In the genomic region with DNA sequence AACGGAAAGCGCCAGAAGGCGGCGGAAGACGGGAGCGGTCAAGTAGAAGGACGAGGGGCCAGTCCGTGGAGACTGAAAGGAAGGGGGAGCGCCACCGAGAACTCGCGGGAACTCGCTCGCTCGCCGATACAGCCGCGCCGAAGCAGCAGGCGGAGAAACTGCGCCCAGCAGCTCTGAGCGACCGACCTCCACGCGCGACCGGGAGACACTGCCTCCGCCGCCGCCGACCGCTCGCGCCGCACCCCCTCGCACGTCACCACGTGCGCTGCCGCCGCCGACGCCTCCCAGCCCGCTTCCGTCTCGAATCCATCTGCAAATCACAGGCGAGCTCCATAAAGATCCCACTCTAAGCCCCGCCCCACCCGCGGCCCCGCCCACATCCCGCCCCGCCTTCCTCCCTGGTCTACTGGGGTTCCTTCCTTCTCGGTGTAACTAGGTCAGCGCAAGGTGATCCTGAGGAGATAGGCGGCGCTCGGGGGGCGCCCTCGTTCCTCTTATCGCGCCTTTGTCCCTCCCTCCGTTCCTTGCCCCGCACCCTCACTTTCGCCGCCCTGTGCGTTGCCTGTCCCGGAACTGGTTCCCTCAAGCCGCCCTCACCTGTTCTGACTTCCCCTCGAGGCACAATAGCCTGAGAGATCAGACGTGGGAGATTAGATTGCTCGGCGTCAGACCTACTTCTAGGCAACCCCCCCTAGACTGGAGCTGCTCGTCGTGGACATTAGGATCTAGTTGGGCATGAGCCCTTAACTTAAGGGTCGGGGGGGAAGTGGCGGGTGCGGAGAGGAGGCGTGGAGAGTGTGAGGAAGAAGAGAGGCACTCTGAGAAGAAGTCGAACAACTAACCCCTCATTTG, we compare ENCODE assay signal across 1 cellular context.
TF ChIP-seq lines count a peak whose summit lies in the region.

A gene (minus strand): TSS at position 210 of the 852 bp plus-strand sequence. CDS start 7,750 bp downstream, outside the sequence.

TF ChIP-seq in HepG2, 621 proteins besides CTCF, POLR2A, EP300 and RAD21 (continued from another document and continues in another):
- TF ChIP-seq, protein P1, sequence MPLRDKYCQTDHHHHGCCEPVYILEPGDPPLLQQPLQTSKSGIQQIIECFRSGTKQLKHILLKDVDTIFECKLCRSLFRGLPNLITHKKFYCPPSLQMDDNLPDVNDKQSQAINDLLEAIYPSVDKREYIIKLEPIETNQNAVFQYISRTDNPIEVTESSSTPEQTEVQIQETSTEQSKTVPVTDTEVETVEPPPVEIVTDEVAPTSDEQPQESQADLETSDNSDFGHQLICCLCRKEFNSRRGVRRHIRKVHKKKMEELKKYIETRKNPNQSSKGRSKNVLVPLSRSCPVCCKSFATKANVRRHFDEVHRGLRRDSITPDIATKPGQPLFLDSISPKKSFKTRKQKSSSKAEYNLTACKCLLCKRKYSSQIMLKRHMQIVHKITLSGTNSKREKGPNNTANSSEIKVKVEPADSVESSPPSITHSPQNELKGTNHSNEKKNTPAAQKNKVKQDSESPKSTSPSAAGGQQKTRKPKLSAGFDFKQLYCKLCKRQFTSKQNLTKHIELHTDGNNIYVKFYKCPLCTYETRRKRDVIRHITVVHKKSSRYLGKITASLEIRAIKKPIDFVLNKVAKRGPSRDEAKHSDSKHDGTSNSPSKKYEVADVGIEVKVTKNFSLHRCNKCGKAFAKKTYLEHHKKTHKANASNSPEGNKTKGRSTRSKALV (CRISPR knock-in tag; IDR thresholded peaks at IDR 0.05), result peak; percentile 50; the same call in 1 of the 2 replicates
- TF ChIP-seq NR1H2 (CRISPR knock-in tag; IDR thresholded peaks at IDR 0.05; ENCODE audit: borderline replicate concordance, low read depth) (no peak), WIZ (CRISPR knock-in tag; IDR thresholded peaks at IDR 0.05) (no peak), ZMYM4 (CRISPR knock-in tag; IDR thresholded peaks at IDR 0.05) (peak; percentile 78), SIN3A (IDR thresholded peaks at IDR 0.05; ENCODE audit: borderline replicate concordance, low read depth, low read length) (peak; percentile 71; the same call in 1 of the 2 replicates), ZNF614 (CRISPR knock-in tag; IDR thresholded peaks at IDR 0.05; ENCODE audit: borderline replicate concordance) (peak; percentile 27; the same call in 1 of the 2 replicates), ZNF431 (CRISPR knock-in tag; IDR thresholded peaks at IDR 0.05; ENCODE audit: borderline replicate concordance, low read depth) (0 out of 2 replicates have a peak, but pooled peaks have one; percentile 69), ZNF30 (CRISPR knock-in tag; IDR thresholded peaks at IDR 0.05) (0 out of 2 replicates have a peak, but pooled peaks have one; percentile 21), TARDBP (CRISPR knock-in tag; IDR thresholded peaks at IDR 0.05) (peak; percentile 49; the same call in 1 of the 2 replicates), ZBTB42 (CRISPR knock-in tag; IDR thresholded peaks at IDR 0.05) (peak; percentile 57; the same call in 1 of the 2 replicates), ZNF766 (CRISPR knock-in tag; IDR thresholded peaks at IDR 0.05; ENCODE audit: borderline replicate concordance) (peak; percentile 58; the same call in 1 of the 2 replicates), SMYD3 (CRISPR knock-in tag; IDR thresholded peaks at IDR 0.05) (peak; percentile 82), ZNF674 (CRISPR knock-in tag; IDR thresholded peaks at IDR 0.05; ENCODE audit: low read depth) (0 out of 2 replicates have a peak, but pooled peaks have one; percentile 74), SMARCC2 (IDR thresholded peaks at IDR 0.05) (no peak), GLI4 (CRISPR knock-in tag; IDR thresholded peaks at IDR 0.05; ENCODE audit: borderline replicate concordance) (peak; percentile 30; the same call in 1 of the 2 replicates), EEA1 (CRISPR knock-in tag; IDR thresholded peaks at IDR 0.05; ENCODE audit: borderline replicate concordance) (no peak)
- TF ChIP-seq, protein P2, sequence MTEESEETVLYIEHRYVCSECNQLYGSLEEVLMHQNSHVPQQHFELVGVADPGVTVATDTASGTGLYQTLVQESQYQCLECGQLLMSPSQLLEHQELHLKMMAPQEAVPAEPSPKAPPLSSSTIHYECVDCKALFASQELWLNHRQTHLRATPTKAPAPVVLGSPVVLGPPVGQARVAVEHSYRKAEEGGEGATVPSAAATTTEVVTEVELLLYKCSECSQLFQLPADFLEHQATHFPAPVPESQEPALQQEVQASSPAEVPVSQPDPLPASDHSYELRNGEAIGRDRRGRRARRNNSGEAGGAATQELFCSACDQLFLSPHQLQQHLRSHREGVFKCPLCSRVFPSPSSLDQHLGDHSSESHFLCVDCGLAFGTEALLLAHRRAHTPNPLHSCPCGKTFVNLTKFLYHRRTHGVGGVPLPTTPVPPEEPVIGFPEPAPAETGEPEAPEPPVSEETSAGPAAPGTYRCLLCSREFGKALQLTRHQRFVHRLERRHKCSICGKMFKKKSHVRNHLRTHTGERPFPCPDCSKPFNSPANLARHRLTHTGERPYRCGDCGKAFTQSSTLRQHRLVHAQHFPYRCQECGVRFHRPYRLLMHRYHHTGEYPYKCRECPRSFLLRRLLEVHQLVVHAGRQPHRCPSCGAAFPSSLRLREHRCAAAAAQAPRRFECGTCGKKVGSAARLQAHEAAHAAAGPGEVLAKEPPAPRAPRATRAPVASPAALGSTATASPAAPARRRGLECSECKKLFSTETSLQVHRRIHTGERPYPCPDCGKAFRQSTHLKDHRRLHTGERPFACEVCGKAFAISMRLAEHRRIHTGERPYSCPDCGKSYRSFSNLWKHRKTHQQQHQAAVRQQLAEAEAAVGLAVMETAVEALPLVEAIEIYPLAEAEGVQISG (CRISPR knock-in tag; IDR thresholded peaks at IDR 0.05), result peak; percentile 74
- TF ChIP-seq, protein P3, sequence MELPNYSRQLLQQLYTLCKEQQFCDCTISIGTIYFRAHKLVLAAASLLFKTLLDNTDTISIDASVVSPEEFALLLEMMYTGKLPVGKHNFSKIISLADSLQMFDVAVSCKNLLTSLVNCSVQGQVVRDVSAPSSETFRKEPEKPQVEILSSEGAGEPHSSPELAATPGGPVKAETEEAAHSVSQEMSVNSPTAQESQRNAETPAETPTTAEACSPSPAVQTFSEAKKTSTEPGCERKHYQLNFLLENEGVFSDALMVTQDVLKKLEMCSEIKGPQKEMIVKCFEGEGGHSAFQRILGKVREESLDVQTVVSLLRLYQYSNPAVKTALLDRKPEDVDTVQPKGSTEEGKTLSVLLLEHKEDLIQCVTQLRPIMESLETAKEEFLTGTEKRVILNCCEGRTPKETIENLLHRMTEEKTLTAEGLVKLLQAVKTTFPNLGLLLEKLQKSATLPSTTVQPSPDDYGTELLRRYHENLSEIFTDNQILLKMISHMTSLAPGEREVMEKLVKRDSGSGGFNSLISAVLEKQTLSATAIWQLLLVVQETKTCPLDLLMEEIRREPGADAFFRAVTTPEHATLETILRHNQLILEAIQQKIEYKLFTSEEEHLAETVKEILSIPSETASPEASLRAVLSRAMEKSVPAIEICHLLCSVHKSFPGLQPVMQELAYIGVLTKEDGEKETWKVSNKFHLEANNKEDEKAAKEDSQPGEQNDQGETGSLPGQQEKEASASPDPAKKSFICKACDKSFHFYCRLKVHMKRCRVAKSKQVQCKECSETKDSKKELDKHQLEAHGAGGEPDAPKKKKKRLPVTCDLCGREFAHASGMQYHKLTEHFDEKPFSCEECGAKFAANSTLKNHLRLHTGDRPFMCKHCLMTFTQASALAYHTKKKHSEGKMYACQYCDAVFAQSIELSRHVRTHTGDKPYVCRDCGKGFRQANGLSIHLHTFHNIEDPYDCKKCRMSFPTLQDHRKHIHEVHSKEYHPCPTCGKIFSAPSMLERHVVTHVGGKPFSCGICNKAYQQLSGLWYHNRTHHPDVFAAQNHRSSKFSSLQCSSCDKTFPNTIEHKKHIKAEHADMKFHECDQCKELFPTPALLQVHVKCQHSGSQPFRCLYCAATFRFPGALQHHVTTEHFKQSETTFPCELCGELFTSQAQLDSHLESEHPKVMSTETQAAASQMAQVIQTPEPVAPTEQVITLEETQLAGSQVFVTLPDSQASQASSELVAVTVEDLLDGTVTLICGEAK (IDR thresholded peaks at IDR 0.05), result no peak
- TF ChIP-seq, protein P3 (CRISPR knock-in tag; IDR thresholded peaks at IDR 0.05), result peak; percentile 49; the same call in 1 of the 2 replicates
- TF ChIP-seq, protein P4, sequence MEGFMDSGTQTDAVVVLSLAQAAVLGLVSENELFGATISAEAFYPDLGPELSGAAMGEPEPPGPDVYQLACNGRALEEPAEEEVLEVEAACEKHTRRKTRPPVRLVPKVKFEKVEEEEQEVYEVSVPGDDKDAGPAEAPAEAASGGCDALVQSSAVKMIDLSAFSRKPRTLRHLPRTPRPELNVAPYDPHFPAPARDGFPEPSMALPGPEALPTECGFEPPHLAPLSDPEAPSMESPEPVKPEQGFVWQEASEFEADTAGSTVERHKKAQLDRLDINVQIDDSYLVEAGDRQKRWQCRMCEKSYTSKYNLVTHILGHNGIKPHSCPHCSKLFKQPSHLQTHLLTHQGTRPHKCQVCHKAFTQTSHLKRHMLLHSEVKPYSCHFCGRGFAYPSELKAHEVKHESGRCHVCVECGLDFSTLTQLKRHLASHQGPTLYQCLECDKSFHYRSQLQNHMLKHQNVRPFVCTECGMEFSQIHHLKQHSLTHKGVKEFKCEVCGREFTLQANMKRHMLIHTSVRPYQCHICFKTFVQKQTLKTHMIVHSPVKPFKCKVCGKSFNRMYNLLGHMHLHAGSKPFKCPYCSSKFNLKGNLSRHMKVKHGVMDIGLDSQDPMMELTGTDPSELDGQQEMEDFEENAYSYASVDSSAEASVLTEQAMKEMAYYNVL (CRISPR knock-in tag; IDR thresholded peaks at IDR 0.05; ENCODE audit: borderline replicate concordance), result peak; percentile 4; the same call in 1 of the 2 replicates
- TF ChIP-seq, protein P5, sequence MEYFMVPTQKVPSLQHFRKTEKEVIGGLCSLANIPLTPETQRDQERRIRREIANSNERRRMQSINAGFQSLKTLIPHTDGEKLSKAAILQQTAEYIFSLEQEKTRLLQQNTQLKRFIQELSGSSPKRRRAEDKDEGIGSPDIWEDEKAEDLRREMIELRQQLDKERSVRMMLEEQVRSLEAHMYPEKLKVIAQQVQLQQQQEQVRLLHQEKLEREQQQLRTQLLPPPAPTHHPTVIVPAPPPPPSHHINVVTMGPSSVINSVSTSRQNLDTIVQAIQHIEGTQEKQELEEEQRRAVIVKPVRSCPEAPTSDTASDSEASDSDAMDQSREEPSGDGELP (IDR thresholded peaks at IDR 0.05; ENCODE audit: borderline replicate concordance, low read depth), result peak; percentile 7; the same call in 1 of the 2 replicates
- TF ChIP-seq, protein P6, sequence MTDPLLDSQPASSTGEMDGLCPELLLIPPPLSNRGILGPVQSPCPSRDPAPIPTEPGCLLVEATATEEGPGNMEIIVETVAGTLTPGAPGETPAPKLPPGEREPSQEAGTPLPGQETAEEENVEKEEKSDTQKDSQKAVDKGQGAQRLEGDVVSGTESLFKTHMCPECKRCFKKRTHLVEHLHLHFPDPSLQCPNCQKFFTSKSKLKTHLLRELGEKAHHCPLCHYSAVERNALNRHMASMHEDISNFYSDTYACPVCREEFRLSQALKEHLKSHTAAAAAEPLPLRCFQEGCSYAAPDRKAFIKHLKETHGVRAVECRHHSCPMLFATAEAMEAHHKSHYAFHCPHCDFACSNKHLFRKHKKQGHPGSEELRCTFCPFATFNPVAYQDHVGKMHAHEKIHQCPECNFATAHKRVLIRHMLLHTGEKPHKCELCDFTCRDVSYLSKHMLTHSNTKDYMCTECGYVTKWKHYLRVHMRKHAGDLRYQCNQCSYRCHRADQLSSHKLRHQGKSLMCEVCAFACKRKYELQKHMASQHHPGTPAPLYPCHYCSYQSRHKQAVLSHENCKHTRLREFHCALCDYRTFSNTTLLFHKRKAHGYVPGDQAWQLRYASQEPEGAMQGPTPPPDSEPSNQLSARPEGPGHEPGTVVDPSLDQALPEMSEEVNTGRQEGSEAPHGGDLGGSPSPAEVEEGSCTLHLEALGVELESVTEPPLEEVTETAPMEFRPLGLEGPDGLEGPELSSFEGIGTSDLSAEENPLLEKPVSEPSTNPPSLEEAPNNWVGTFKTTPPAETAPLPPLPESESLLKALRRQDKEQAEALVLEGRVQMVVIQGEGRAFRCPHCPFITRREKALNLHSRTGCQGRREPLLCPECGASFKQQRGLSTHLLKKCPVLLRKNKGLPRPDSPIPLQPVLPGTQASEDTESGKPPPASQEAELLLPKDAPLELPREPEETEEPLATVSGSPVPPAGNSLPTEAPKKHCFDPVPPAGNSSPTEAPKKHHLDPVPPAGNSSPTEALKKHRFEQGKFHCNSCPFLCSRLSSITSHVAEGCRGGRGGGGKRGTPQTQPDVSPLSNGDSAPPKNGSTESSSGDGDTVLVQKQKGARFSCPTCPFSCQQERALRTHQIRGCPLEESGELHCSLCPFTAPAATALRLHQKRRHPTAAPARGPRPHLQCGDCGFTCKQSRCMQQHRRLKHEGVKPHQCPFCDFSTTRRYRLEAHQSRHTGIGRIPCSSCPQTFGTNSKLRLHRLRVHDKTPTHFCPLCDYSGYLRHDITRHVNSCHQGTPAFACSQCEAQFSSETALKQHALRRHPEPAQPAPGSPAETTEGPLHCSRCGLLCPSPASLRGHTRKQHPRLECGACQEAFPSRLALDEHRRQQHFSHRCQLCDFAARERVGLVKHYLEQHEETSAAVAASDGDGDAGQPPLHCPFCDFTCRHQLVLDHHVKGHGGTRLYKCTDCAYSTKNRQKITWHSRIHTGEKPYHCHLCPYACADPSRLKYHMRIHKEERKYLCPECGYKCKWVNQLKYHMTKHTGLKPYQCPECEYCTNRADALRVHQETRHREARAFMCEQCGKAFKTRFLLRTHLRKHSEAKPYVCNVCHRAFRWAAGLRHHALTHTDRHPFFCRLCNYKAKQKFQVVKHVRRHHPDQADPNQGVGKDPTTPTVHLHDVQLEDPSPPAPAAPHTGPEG (CRISPR knock-in tag; IDR thresholded peaks at IDR 0.05), result 0 out of 2 replicates have a peak, but pooled peaks have one; percentile 28
